ENCODE assay signal across 22 cellular contexts in genomic region chr5:169627551-169627950, GRCh38.
"Had no signal": no experiment of that assay in that cellular context is flagged by ENCODE, and none has a peak within 500 bp of the region (broad histone marks: within the 10 kb centered on the region; RNA-seq: fewer than 3 reads in every experiment).

No MANE protein-coding gene starts in this region.

- H3K27ac Mint-ChIP-seq: dendritic cell treated with granulocyte-macrophage colony-stimulating factor and Interleukin-4, amounts not matched to agents 40 ng/mL and 50 ng/mL, for 4 days; effector memory CD8-positive, alpha-beta T cell; immature natural killer cell; naive thymus-derived CD4-positive, alpha-beta T cell; nephron progenitor cell; stimulated activated memory B cell treated with anti-CD40 and anti-IgM and Interleukin-4, amounts not matched to agents 10 μg/mL and 1 μg/mL and 100 μg/mL, for 72 hours; stimulated activated naive CD8-positive, alpha-beta T cell treated with anti-CD3 and anti-CD28 coated beads, Interleukin-15, Interleukin-2, amounts not matched to agents 100 ng/mL and 50 ng/mL, for 24 hours had no signal

- H3K4me1 ChIP-seq: esophagus muscularis mucosa, foreskin keratinocyte, spleen, uterus had no signal

- DNase-seq: effector memory CD8-positive, alpha-beta T cell; immature natural killer cell; left colon; left ventricle myocardium superior; naive thymus-derived CD4-positive, alpha-beta T cell; nephron progenitor cell; posterior cingulate gyrus; spleen; stimulated activated CD4-positive, alpha-beta T cell treated with anti-CD3 and anti-CD28 coated beads, Interleukin-15, amount 100 ng/mL, for 24 hours; stimulated activated CD4-positive, alpha-beta T cell treated with anti-CD3 and anti-CD28 coated beads, Interleukin-1b, Interleukin-23, amount 100 ng/mL, for 48 hours; stimulated activated CD4-positive, alpha-beta T cell treated with anti-CD3 and anti-CD28 coated beads, Interleukin-4, amount 100 ng/mL, for 24 hours; tibial artery; upper lobe of left lung; uterus had no signal

- ATAC-seq: effector memory CD8-positive, alpha-beta T cell; left colon; left ventricle myocardium superior; naive thymus-derived CD4-positive, alpha-beta T cell; sciatic nerve; stimulated activated memory B cell treated with anti-CD40 and anti-IgM and Interleukin-4, amounts not matched to agents 10 μg/mL and 1 μg/mL and 100 μg/mL, for 72 hours had no signal

- H3K27me3 ChIP-seq: esophagus muscularis mucosa, spleen, tibial artery, upper lobe of left lung, uterus had no signal

- H3K4me1 Mint-ChIP-seq: immature natural killer cell, nephron progenitor cell had no signal

- H3K36me3 ChIP-seq: esophagus muscularis mucosa, spleen, tibial artery, upper lobe of left lung, uterus had no signal

- H3K9me3 ChIP-seq: tibial artery, upper lobe of left lung, uterus had no signal

- H3K27me3 Mint-ChIP-seq: dendritic cell treated with granulocyte-macrophage colony-stimulating factor and Interleukin-4, amounts not matched to agents 40 ng/mL and 50 ng/mL, for 4 days; stimulated activated memory B cell treated with anti-CD40 and anti-IgM and Interleukin-4, amounts not matched to agents 10 μg/mL and 1 μg/mL and 100 μg/mL, for 72 hours had no signal

- H3K27ac ChIP-seq: epithelial cell of prostate, esophagus muscularis mucosa, foreskin keratinocyte, spleen, tibial artery, upper lobe of left lung, uterus had no signal

- H3K9me3 Mint-ChIP-seq: effector memory CD8-positive, alpha-beta T cell; immature natural killer cell; stimulated activated naive CD8-positive, alpha-beta T cell treated with anti-CD3 and anti-CD28 coated beads, Interleukin-15, Interleukin-2, amounts not matched to agents 100 ng/mL and 50 ng/mL, for 24 hours had no signal

- H3K4me3 Mint-ChIP-seq: dendritic cell treated with granulocyte-macrophage colony-stimulating factor and Interleukin-4, amounts not matched to agents 40 ng/mL and 50 ng/mL, for 4 days; effector memory CD8-positive, alpha-beta T cell; immature natural killer cell; naive thymus-derived CD4-positive, alpha-beta T cell; nephron progenitor cell; stimulated activated memory B cell treated with anti-CD40 and anti-IgM and Interleukin-4, amounts not matched to agents 10 μg/mL and 1 μg/mL and 100 μg/mL, for 72 hours; stimulated activated naive CD8-positive, alpha-beta T cell treated with anti-CD3 and anti-CD28 coated beads, Interleukin-15, Interleukin-2, amounts not matched to agents 100 ng/mL and 50 ng/mL, for 24 hours had no signal

- H3K4me3 ChIP-seq: esophagus muscularis mucosa, lung, spleen, tibial artery, upper lobe of left lung, uterus had no signal

- H3K36me3 Mint-ChIP-seq: immature natural killer cell; stimulated activated memory B cell treated with anti-CD40 and anti-IgM and Interleukin-4, amounts not matched to agents 10 μg/mL and 1 μg/mL and 100 μg/mL, for 72 hours had no signal
